ENCODE assay signal across 21 cellular contexts in genomic region chr7:113060100-113060499, GRCh38.
DNase-seq lines count a peak whose midpoint lies in the region; ATAC-seq and TF ChIP-seq lines count a peak whose summit lies in the region.
"Had no signal": no experiment of that assay in that cellular context is flagged by ENCODE, and none has a peak within 500 bp of the region (broad histone marks: within the 10 kb centered on the region; RNA-seq: fewer than 3 reads in every experiment).

No MANE protein-coding gene starts in this region.

- DNase-seq in GM12865 (ENCODE audit: low read depth) (peak; percentile 30), NCI-H524 treated with DMSO at 0.1 percent for 48 hours (lab: John Stamatoyannopoulos, UW) (no peak), NCI-H2196 treated with DMSO at 0.1 percent for 48 hours (lab: John Stamatoyannopoulos, UW; ENCODE audit: unreplicated experiment) (no peak), iPS-NIHi11 (ENCODE audit: low spot score) (no peak), SHP77 treated with DMSO at 0.1 percent for 48 hours (lab: John Stamatoyannopoulos, UW) (no peak)
- DNase-seq: Caco-2; CD4-positive, alpha-beta memory T cell; NCI-H1092 treated with DMSO at 0.1 percent for 48 hours; NCI-H1436 treated with DMSO at 0.1 percent for 48 hours; NCI-H2029 treated with DMSO at 0.1 percent for 48 hours; NCI-H345; NCI-H524; NCI-H82; OCI-M1; T-helper 1 cell had no signal

- peak; percentile 85 for ATAC-seq in GM18907 (IDR thresholded peaks at IDR 0.05; ENCODE audit: unreplicated experiment)
- ATAC-seq in GM21786 (IDR thresholded peaks at IDR 0.05; ENCODE audit: unreplicated experiment), result peak; percentile 63
- ATAC-seq in HG03432 (IDR thresholded peaks at IDR 0.05; ENCODE audit: unreplicated experiment), result peak; percentile 71
- ATAC-seq: HCT116 had no signal

- H3K4me3 ChIP-seq in GM12865 (ENCODE audit: low read depth, low read length), result no peak overlapping the region
- H3K4me3 ChIP-seq: BLaER1 treated with 17β-estradiol and CSF1 and Interleukin-3, amounts not matched to agents 10 nM and 100 nM; SJSA1 had no signal

- no peak for TF ChIP-seq CTCF in GM12865 (IDR thresholded peaks at IDR 0.05; ENCODE audit: insufficient read depth, low read depth, low read length, missing control alignments)
